Comparison of ENCODE assay signal across 13 cellular contexts in genomic region chr7:107119376-107120100, GRCh38.
"Had no signal": no experiment of that assay in that cellular context is flagged by ENCODE, and none has a peak within 500 bp of the region (broad histone marks: within the 10 kb centered on the region; RNA-seq: fewer than 3 reads in every experiment).

No MANE protein-coding gene starts in this region.

- H3K9me3 Mint-ChIP-seq: activated CD4-positive, alpha-beta memory T cell treated with anti-CD3 and anti-CD28 coated beads, Interleukin-2, amount 10 ng/mL, durations not matched to agents 7 days and 5 days; activated naive CD8-positive, alpha-beta T cell treated with anti-CD3 and anti-CD28 coated beads for 36 hours; naive B cell; type B pancreatic cell had no signal

- H3K36me3 ChIP-seq: gastrocnemius medialis, sigmoid colon, suprapubic skin had no signal

- H3K4me1 Mint-ChIP-seq: activated CD4-positive, alpha-beta memory T cell treated with anti-CD3 and anti-CD28 coated beads, Interleukin-2, amount 10 ng/mL, durations not matched to agents 7 days and 5 days; naive B cell had no signal

- H3K9me3 ChIP-seq: gastrocnemius medialis, sigmoid colon, suprapubic skin had no signal

- H3K27ac Mint-ChIP-seq: activated CD4-positive, alpha-beta memory T cell treated with anti-CD3 and anti-CD28 coated beads, Interleukin-2, amount 10 ng/mL, durations not matched to agents 7 days and 5 days; activated naive CD8-positive, alpha-beta T cell treated with anti-CD3 and anti-CD28 coated beads for 36 hours; naive B cell; type B pancreatic cell had no signal

- FAIRE-seq: colon had no signal

- H3K36me3 Mint-ChIP-seq: activated naive CD8-positive, alpha-beta T cell treated with anti-CD3 and anti-CD28 coated beads for 36 hours; naive B cell; type B pancreatic cell had no signal

- DNase-seq: activated CD4-positive, alpha-beta memory T cell treated with anti-CD3 and anti-CD28 coated beads, Interleukin-2, amount 10 ng/mL, durations not matched to agents 7 days and 5 days; activated gamma-delta T cell treated with Interleukin-2 at 50 U/mL for 16 hours; activated naive CD8-positive, alpha-beta T cell treated with anti-CD3 and anti-CD28 coated beads for 36 hours; activated T-cell treated with anti-CD3 and anti-CD28 coated beads, Interleukin-2, amount 50 U/mL, for 48 hours; gastrocnemius medialis; naive B cell; sigmoid colon; stimulated activated CD4-positive, alpha-beta T cell treated with anti-CD3 and anti-CD28 coated beads, Interleukin-2, amount 100 ng/mL, for 48 hours; stimulated activated naive CD4-positive, alpha-beta T cell treated with Interleukin-2 at 50 U/mL for 16 hours had no signal

- H3K4me3 Mint-ChIP-seq: activated CD4-positive, alpha-beta memory T cell treated with anti-CD3 and anti-CD28 coated beads, Interleukin-2, amount 10 ng/mL, durations not matched to agents 7 days and 5 days; activated naive CD8-positive, alpha-beta T cell treated with anti-CD3 and anti-CD28 coated beads for 36 hours; naive B cell; type B pancreatic cell had no signal

- H3K27me3 ChIP-seq: gastrocnemius medialis, sigmoid colon, suprapubic skin had no signal

- H3K4me1 ChIP-seq: gastrocnemius medialis, suprapubic skin had no signal

- H3K27ac ChIP-seq: gastrocnemius medialis, sigmoid colon, suprapubic skin had no signal

- H3K27me3 Mint-ChIP-seq: activated naive CD8-positive, alpha-beta T cell treated with anti-CD3 and anti-CD28 coated beads for 36 hours; type B pancreatic cell had no signal

- H3K4me3 ChIP-seq: gastrocnemius medialis, lung, sigmoid colon, suprapubic skin had no signal
